ENCODE assay signal across 11 cellular contexts in genomic region chr1:24720152-24720551, GRCh38. TPM values are rescaled to one million over a fixed set of nuclear protein-coding genes. Genes with fewer than 3 reads are reported as not detected.
DNase-seq lines count a peak whose midpoint lies in the region; ATAC-seq and FAIRE-seq lines count a peak whose summit lies in the region.
"Had no signal": no experiment of that assay in that cellular context is flagged by ENCODE, and none has a peak within 500 bp of the region (broad histone marks: within the 10 kb centered on the region; RNA-seq: fewer than 3 reads in every experiment).

No MANE protein-coding gene starts in this region.

- intact Hi-C loops in cardiac septum (cut with DNase I): loop anchor here (2.0 kb wide), 1 partner anchor 15 kb away; no protein-coding TSS in a partner anchor

- peak overlapping the region; percentile 35 for H3K27ac ChIP-seq in angular gyrus (ENCODE audit: low read depth, low read length)
- H3K27ac ChIP-seq: BLaER1 treated with 17β-estradiol and CSF1 and Interleukin-3, amounts not matched to agents 10 nM and 100 nM had no signal

- FAIRE-seq in GM19239 (lab: Jason Lieb, UNC): no peak

- ATAC-seq in GM21360 (IDR thresholded peaks at IDR 0.05; ENCODE audit: unreplicated experiment): no peak

- peak; percentile 31 for DNase-seq in Ammon's horn (ENCODE audit: low spot score)
- peak; percentile 94 for DNase-seq in cardiac septum (ENCODE audit: low spot score)
- peak; percentile 43 for DNase-seq in pons (ENCODE audit: low spot score)
- DNase-seq in T1000 (lab: John Stamatoyannopoulos, UW): no peak
- DNase-seq in GM19239 (ENCODE audit: insufficient read length, low spot score): no peak
- DNase-seq in DMS79 treated with DMSO at 0.1 percent for 48 hours (lab: John Stamatoyannopoulos, UW): no peak
- DNase-seq: activated CD4-positive, alpha-beta T cell treated with anti-CD3 and anti-CD28 coated beads, Interleukin-2, amount 50 U/mL, for 48 hours; cortex of kidney had no signal

RNA-seq across cellular contexts. Expression of gene CLIC4, which starts 25.1 kb away (rescaled TPM):
- 316 TPM for total RNA-seq in cardiac septum

Comparison
In these comparisons a context has a peak if more than half of its experiments do, and no peak if none do; other contexts are left out.
1. DNase-seq: peak in Ammon's horn (single experiment), cardiac septum (single experiment) and pons (single experiment); none in T1000 (single experiment), GM19239 (single experiment) and DMS79 treated with DMSO at 0.1 percent for 48 hours (single experiment).